In the genomic region with DNA sequence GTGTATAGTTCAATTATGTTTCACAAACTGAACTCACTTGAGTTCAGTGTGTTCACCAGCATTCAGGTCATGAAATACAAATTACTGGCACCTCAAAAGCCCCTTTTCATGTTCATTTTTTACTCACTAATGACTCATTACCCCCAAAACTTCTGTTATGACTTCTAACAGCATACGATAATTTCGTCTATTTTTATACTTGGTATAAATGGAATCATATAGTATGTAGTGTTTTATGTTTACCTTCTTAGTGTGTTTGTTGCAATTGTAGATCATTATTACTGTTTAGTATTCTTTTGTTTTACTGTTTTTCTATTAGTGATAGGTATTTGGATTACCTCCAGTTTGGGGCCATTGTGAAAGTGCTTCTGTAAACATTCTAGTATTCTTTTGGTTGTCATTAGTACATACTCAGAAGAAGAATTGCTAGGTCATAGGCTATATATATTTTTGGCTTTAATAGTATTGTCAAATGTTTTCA, we compare ENCODE assay signal across 17 cellular contexts. TPM values are rescaled to one million over a fixed set of nuclear protein-coding genes. Genes with fewer than 3 reads are reported as not detected.
A peak's percentile ranks its signal among the peaks of the same experiment; 100 is the strongest.
DNase-seq lines count a peak whose midpoint lies in the region; ATAC-seq and TF ChIP-seq lines count a peak whose summit lies in the region.
"Had no signal": no experiment of that assay in that cellular context is flagged by ENCODE, and none has a peak within 500 bp of the region (broad histone marks: within the 10 kb centered on the region; RNA-seq: fewer than 3 reads in every experiment).

No MANE protein-coding gene starts in this region.

- H3K27ac Mint-ChIP-seq in WTC11, result peak overlapping the region; percentile 5; the same call in 1 of the 2 replicates
- H3K27ac Mint-ChIP-seq: brain, endodermal cell had no signal

- peaks cover 4% of the 10 kb centered on the region for H3K9me3 Mint-ChIP-seq in WTC11
- H3K9me3 Mint-ChIP-seq: endodermal cell had no signal

- H3K27me3 ChIP-seq in upper lobe of left lung, result no peaks in the 10 kb centered on the region
- H3K27me3 ChIP-seq: heart right ventricle, left lung had no signal

- H3K36me3 ChIP-seq in upper lobe of left lung, result no peaks in the 10 kb centered on the region
- H3K36me3 ChIP-seq: heart right ventricle, left lung had no signal

- H3K4me1 Mint-ChIP-seq in WTC11, result peaks cover 34% of the 10 kb centered on the region
- H3K4me1 Mint-ChIP-seq: brain had no signal

- POLR2A ChIA-PET in WTC11 (lab: Charles Lee), result no interaction called here

- no peak for TF ChIP-seq EP300 in upper lobe of left lung (IDR thresholded peaks at IDR 0.05)

- H3K4me3 Mint-ChIP-seq in WTC11, result no peak overlapping the region
- H3K4me3 Mint-ChIP-seq: brain, endodermal cell had no signal

- no peaks in the 10 kb centered on the region for H3K27me3 Mint-ChIP-seq in WTC11 (ENCODE audit: low read depth)
- H3K27me3 Mint-ChIP-seq: brain had no signal

- no peaks in the 10 kb centered on the region for H3K9me3 ChIP-seq in upper lobe of left lung
- H3K9me3 ChIP-seq: left lung had no signal

- H3K27ac ChIP-seq in upper lobe of left lung, result no peak overlapping the region
- H3K27ac ChIP-seq: heart right ventricle, left lung had no signal

- CTCF ChIA-PET in WTC11 (lab: Charles Lee), result no interaction called here

- no peaks in the 10 kb centered on the region for H3K36me3 Mint-ChIP-seq in WTC11
- H3K36me3 Mint-ChIP-seq: brain had no signal

- ATAC-seq in GM18511 (IDR thresholded peaks at IDR 0.05; ENCODE audit: unreplicated experiment), result peak; percentile 78
- peak; percentile 57 for ATAC-seq in GM19328 (IDR thresholded peaks at IDR 0.05; ENCODE audit: unreplicated experiment)
- ATAC-seq in HG02884 (IDR thresholded peaks at IDR 0.05; ENCODE audit: unreplicated experiment), result peak; percentile 89
- ATAC-seq in WTC11, result no peak
- ATAC-seq in upper lobe of left lung (ENCODE audit: low FRiP score in 2 of 2), result no peak
- ATAC-seq: heart right ventricle, left lung had no signal

- H3K4me3 ChIP-seq in upper lobe of left lung, result no peak overlapping the region
- H3K4me3 ChIP-seq: heart right ventricle, left lung had no signal

- WGBS in upper lobe of left lung, 2 donors, result 52 to 78% methylated on average over 2 of the region's 2 CpGs

- peaks cover 0 to 13% (median 3%) of the 10 kb centered on the region in 4 donors for H3K4me1 ChIP-seq in upper lobe of left lung
- H3K4me1 ChIP-seq: left lung had no signal

- DNase-seq in WTC11 (ENCODE audit: low spot score) (no peak), iPS-NIHi11 (ENCODE audit: low spot score) (no peak), islet precursor cell (no peak), upper lobe of left lung (no peak)
- DNase-seq in stimulated activated CD4-positive, alpha-beta T cell treated with anti-CD3 and anti-CD28 coated beads, Interleukin-2, amount 100 ng/mL, for 24 hours, result no peak
- DNase-seq: C1 segment of cervical spinal cord, DND-41, endodermal cell, HCEC 1CT, heart right ventricle, left lung, NCI-H1092, NCI-H69 had no signal

- no peak for TF ChIP-seq POLR2A in upper lobe of left lung (IDR thresholded peaks at IDR 0.05)

- TF ChIP-seq CTCF in WTC11 (IDR thresholded peaks at IDR 0.05), result no peak
- TF ChIP-seq CTCF in upper lobe of left lung (IDR thresholded peaks at IDR 0.05), result no peak

TF ChIP-seq in WTC11, 78 proteins besides CTCF, POLR2A, EP300 and RAD21:
- TF ChIP-seq ARID4B (CRISPR knock-in tag; IDR thresholded peaks at IDR 0.05; ENCODE audit: borderline replicate concordance) (no peak), FOXJ3 (CRISPR knock-in tag; IDR thresholded peaks at IDR 0.05; ENCODE audit: borderline replicate concordance) (no peak), TEAD1 (CRISPR knock-in tag; IDR thresholded peaks at IDR 0.05) (no peak), RELA (CRISPR knock-in tag; IDR thresholded peaks at IDR 0.05; ENCODE audit: borderline replicate concordance) (no peak), SOX15 (CRISPR knock-in tag; IDR thresholded peaks at IDR 0.05) (0 out of 2 replicates have a peak, but pooled peaks have one; percentile 19), ZNF263 (CRISPR knock-in tag; IDR thresholded peaks at IDR 0.05; ENCODE audit: low read depth) (no peak)

RNA-seq across cellular contexts. Expression of gene DDX4, which starts 33.4 kb away (rescaled TPM):
- total RNA-seq in WTC11 (2021), result 0.23 to 0.32 TPM in 2 of 3 replicates, not detected in the other
- not detected for total RNA-seq in upper lobe of left lung
- total RNA-seq: endodermal cell, heart right ventricle, left lung had no signal

RNA-seq across cellular contexts. Expression of gene SLC38A9, which starts 59.1 kb away (rescaled TPM):
- total RNA-seq in WTC11 (2021) (25.4 to 27.0 TPM (median 25.7 TPM) in 3 replicates), upper lobe of left lung (10 to 100 TPM; 14.4 to 41.9 (median 19.9) TPM)

Comparison
In these comparisons a context has a peak if more than half of its experiments do, and no peak if none do; other contexts are left out.
1. ATAC-seq: peak in GM18511 (single experiment), GM19328 (single experiment) and HG02884 (single experiment); none in WTC11 (single experiment) and upper lobe of left lung (0 of 2).